ENCODE assay signal across 1 cellular context in the genomic region with DNA sequence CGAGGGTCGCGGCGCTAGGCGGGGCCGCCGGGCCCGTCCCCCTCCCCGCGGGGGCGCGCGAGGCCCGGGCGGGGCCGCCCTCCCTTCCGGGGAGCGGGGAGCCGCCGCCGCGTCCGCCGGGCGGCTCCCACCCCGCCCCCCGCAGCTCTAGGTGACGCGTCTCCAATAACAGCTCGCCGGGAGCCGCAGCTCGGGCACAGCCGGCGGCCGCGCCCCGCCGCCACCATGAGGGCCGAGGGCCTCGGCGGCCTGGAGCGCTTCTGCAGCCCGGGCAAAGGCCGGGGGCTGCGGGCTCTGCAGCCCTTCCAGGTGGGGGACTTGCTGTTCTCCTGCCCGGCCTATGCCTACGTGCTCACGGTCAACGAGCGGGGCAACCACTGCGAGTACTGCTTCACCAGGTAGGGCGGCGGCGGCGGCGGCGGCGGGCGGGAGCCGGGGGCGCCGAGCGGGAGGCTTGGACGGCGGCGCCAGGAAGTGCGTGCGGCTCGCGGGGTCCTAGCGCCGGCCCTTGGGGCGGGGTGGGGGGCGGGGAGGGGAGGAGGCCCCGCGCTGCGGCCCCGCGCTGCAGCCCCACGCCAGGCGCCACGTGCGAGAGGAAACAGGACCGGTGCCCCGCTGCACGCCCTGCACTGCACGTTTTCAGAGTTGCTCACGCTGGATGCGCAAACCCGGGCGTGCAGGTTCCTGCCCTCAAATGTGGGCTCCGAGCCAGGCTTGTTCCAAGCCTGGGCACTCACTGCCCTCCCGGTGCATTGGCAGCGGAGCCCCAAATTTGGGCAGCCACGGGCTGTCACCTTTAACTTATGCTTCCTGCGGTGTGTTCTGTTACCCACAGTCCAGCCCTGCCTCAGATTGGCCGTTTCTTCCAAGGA.
A peak's percentile ranks its signal among the peaks of the same experiment; 100 is the strongest.
TF ChIP-seq lines count a peak whose summit lies in the region.

A gene with protein sequence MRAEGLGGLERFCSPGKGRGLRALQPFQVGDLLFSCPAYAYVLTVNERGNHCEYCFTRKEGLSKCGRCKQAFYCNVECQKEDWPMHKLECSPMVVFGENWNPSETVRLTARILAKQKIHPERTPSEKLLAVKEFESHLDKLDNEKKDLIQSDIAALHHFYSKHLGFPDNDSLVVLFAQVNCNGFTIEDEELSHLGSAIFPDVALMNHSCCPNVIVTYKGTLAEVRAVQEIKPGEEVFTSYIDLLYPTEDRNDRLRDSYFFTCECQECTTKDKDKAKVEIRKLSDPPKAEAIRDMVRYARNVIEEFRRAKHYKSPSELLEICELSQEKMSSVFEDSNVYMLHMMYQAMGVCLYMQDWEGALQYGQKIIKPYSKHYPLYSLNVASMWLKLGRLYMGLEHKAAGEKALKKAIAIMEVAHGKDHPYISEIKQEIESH (plus strand): TSS at position 130 of the 872 bp plus-strand sequence. CDS start 96 bp downstream, at position 226.

TF ChIP-seq in HEK293, 187 proteins besides CTCF, POLR2A, EP300 and RAD21 (continued from another document):
- TF ChIP-seq, protein P1, sequence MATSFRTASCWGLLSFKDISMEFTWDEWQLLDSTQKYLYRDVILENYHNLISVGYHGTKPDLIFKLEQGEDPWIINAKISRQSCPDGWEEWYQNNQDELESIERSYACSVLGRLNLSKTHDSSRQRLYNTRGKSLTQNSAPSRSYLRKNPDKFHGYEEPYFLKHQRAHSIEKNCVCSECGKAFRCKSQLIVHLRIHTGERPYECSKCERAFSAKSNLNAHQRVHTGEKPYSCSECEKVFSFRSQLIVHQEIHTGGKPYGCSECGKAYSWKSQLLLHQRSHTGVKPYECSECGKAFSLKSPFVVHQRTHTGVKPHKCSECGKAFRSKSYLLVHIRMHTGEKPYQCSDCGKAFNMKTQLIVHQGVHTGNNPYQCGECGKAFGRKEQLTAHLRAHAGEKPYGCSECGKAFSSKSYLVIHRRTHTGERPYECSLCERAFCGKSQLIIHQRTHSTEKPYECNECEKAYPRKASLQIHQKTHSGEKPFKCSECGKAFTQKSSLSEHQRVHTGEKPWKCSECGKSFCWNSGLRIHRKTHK (tag by site-specific recombination; IDR thresholded peaks at IDR 0.05), result no peak
- TF ChIP-seq ZNF792 (tag by site-specific recombination; IDR thresholded peaks at IDR 0.05), result no peak
- no peak for TF ChIP-seq BCL11B (tag by site-specific recombination; IDR thresholded peaks at IDR 0.05; ENCODE audit: low read depth)
- peak; percentile 78 for TF ChIP-seq ZNF660 (tag by site-specific recombination; IDR thresholded peaks at IDR 0.05)
- TF ChIP-seq ZNF175 (tag by site-specific recombination; IDR thresholded peaks at IDR 0.05), result no peak
- no peak for TF ChIP-seq TRIM28 (IDR thresholded peaks at IDR 0.05; ENCODE audit: borderline replicate concordance, low read length)
- no peak for TF ChIP-seq ZNF274 (IDR thresholded peaks at IDR 0.05; ENCODE audit: low read length)
- TF ChIP-seq ZNF274 (tag by site-specific recombination; IDR thresholded peaks at IDR 0.05; ENCODE audit: borderline replicate concordance), result no peak
- TF ChIP-seq ZBTB21 (tag by site-specific recombination; IDR thresholded peaks at IDR 0.05), result no peak
- no peak for TF ChIP-seq ZNF707 (tag by site-specific recombination; IDR thresholded peaks at IDR 0.05)
- TF ChIP-seq, protein P2, sequence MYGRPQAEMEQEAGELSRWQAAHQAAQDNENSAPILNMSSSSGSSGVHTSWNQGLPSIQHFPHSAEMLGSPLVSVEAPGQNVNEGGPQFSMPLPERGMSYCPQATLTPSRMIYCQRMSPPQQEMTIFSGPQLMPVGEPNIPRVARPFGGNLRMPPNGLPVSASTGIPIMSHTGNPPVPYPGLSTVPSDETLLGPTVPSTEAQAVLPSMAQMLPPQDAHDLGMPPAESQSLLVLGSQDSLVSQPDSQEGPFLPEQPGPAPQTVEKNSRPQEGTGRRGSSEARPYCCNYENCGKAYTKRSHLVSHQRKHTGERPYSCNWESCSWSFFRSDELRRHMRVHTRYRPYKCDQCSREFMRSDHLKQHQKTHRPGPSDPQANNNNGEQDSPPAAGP (tag by site-specific recombination; IDR thresholded peaks at IDR 0.05), result 0 out of 2 replicates have a peak, but pooled peaks have one; percentile 40
- TF ChIP-seq, protein P3, sequence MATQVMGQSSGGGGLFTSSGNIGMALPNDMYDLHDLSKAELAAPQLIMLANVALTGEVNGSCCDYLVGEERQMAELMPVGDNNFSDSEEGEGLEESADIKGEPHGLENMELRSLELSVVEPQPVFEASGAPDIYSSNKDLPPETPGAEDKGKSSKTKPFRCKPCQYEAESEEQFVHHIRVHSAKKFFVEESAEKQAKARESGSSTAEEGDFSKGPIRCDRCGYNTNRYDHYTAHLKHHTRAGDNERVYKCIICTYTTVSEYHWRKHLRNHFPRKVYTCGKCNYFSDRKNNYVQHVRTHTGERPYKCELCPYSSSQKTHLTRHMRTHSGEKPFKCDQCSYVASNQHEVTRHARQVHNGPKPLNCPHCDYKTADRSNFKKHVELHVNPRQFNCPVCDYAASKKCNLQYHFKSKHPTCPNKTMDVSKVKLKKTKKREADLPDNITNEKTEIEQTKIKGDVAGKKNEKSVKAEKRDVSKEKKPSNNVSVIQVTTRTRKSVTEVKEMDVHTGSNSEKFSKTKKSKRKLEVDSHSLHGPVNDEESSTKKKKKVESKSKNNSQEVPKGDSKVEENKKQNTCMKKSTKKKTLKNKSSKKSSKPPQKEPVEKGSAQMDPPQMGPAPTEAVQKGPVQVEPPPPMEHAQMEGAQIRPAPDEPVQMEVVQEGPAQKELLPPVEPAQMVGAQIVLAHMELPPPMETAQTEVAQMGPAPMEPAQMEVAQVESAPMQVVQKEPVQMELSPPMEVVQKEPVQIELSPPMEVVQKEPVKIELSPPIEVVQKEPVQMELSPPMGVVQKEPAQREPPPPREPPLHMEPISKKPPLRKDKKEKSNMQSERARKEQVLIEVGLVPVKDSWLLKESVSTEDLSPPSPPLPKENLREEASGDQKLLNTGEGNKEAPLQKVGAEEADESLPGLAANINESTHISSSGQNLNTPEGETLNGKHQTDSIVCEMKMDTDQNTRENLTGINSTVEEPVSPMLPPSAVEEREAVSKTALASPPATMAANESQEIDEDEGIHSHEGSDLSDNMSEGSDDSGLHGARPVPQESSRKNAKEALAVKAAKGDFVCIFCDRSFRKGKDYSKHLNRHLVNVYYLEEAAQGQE (tag by site-specific recombination; IDR thresholded peaks at IDR 0.05), result peak; percentile 33; the same call in 1 of the 2 replicates
- TF ChIP-seq, protein P4, sequence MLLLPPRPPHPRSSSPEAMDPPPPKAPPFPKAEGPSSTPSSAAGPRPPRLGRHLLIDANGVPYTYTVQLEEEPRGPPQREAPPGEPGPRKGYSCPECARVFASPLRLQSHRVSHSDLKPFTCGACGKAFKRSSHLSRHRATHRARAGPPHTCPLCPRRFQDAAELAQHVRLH (tag by site-specific recombination; IDR thresholded peaks at IDR 0.05), result no peak
- TF ChIP-seq, protein P5, sequence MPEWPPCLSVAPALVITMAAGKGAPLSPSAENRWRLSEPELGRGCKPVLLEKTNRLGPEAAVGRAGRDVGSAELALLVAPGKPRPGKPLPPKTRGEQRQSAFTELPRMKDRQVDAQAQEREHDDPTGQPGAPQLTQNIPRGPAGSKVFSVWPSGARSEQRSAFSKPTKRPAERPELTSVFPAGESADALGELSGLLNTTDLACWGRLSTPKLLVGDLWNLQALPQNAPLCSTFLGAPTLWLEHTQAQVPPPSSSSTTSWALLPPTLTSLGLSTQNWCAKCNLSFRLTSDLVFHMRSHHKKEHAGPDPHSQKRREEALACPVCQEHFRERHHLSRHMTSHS (tag by site-specific recombination; IDR thresholded peaks at IDR 0.05), result no peak
- TF ChIP-seq ZNF132 (tag by site-specific recombination; IDR thresholded peaks at IDR 0.05; ENCODE audit: borderline replicate concordance), result no peak
- no peak for TF ChIP-seq SCRT1 (tag by site-specific recombination; IDR thresholded peaks at IDR 0.05; ENCODE audit: borderline replicate concordance)
- TF ChIP-seq ZNF169 (tag by site-specific recombination; IDR thresholded peaks at IDR 0.05), result no peak
- no peak for TF ChIP-seq ZNF530 (tag by site-specific recombination; IDR thresholded peaks at IDR 0.05; ENCODE audit: low read depth)
- no peak for TF ChIP-seq GLI4 (tag by site-specific recombination; IDR thresholded peaks at IDR 0.05)
- peak; percentile 65; the same call in 1 of the 2 replicates for TF ChIP-seq ZXDB (tag by site-specific recombination; IDR thresholded peaks at IDR 0.05)
- TF ChIP-seq ZNF341 (tag by site-specific recombination; IDR thresholded peaks at IDR 0.05; ENCODE audit: low read depth), result peak; percentile 65
- TF ChIP-seq ZNF221 (tag by site-specific recombination; IDR thresholded peaks at IDR 0.05; ENCODE audit: borderline replicate concordance), result no peak
- no peak for TF ChIP-seq MZF1 (tag by site-specific recombination; IDR thresholded peaks at IDR 0.05; ENCODE audit: borderline replicate concordance)
- TF ChIP-seq, protein P6, sequence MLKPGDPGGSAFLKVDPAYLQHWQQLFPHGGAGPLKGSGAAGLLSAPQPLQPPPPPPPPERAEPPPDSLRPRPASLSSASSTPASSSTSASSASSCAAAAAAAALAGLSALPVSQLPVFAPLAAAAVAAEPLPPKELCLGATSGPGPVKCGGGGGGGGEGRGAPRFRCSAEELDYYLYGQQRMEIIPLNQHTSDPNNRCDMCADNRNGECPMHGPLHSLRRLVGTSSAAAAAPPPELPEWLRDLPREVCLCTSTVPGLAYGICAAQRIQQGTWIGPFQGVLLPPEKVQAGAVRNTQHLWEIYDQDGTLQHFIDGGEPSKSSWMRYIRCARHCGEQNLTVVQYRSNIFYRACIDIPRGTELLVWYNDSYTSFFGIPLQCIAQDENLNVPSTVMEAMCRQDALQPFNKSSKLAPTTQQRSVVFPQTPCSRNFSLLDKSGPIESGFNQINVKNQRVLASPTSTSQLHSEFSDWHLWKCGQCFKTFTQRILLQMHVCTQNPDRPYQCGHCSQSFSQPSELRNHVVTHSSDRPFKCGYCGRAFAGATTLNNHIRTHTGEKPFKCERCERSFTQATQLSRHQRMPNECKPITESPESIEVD (tag by site-specific recombination; IDR thresholded peaks at IDR 0.05), result no peak
TF ChIP-seq in HEK293: peak in this region for 34.
